Comparison of ENCODE assay signal across 1 cellular context in the genomic region with DNA sequence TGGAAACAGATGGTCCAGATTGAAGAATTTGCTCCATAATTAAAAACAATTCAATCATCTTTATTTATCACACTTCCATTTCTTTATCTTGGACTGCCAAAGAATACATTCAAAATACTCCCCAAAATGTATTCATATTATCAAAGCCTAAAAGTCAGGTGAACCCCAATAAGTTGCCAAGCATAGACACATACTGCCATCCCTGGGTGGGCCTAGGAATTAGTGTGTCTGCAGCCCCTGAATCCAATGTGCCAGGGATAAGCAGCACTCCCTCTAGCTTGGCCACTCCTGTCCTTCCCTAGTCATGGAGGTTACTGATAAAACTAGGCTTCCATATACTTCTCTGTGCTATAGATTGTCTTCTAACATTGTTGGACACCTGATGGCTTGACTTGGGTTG.
TF ChIP-seq lines count a peak whose summit lies in the region.

No MANE protein-coding gene starts in this region.

TF ChIP-seq in GM12878, 131 proteins besides CTCF, POLR2A, EP300 and RAD21 (continued from another document):
- no peak for TF ChIP-seq BCL3 (IDR thresholded peaks at IDR 0.05; ENCODE audit: borderline replicate concordance, insufficient read depth, low read depth, low read length, poor library complexity, severe bottlenecking)
- TF ChIP-seq, protein P1, sequence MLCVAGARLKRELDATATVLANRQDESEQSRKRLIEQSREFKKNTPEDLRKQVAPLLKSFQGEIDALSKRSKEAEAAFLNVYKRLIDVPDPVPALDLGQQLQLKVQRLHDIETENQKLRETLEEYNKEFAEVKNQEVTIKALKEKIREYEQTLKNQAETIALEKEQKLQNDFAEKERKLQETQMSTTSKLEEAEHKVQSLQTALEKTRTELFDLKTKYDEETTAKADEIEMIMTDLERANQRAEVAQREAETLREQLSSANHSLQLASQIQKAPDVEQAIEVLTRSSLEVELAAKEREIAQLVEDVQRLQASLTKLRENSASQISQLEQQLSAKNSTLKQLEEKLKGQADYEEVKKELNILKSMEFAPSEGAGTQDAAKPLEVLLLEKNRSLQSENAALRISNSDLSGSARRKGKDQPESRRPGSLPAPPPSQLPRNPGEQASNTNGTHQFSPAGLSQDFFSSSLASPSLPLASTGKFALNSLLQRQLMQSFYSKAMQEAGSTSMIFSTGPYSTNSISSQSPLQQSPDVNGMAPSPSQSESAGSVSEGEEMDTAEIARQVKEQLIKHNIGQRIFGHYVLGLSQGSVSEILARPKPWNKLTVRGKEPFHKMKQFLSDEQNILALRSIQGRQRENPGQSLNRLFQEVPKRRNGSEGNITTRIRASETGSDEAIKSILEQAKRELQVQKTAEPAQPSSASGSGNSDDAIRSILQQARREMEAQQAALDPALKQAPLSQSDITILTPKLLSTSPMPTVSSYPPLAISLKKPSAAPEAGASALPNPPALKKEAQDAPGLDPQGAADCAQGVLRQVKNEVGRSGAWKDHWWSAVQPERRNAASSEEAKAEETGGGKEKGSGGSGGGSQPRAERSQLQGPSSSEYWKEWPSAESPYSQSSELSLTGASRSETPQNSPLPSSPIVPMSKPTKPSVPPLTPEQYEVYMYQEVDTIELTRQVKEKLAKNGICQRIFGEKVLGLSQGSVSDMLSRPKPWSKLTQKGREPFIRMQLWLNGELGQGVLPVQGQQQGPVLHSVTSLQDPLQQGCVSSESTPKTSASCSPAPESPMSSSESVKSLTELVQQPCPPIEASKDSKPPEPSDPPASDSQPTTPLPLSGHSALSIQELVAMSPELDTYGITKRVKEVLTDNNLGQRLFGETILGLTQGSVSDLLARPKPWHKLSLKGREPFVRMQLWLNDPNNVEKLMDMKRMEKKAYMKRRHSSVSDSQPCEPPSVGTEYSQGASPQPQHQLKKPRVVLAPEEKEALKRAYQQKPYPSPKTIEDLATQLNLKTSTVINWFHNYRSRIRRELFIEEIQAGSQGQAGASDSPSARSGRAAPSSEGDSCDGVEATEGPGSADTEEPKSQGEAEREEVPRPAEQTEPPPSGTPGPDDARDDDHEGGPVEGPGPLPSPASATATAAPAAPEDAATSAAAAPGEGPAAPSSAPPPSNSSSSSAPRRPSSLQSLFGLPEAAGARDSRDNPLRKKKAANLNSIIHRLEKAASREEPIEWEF (IDR thresholded peaks at IDR 0.05; ENCODE audit: insufficient replicate concordance, low read depth, low read length) = no peak
- no peak for TF ChIP-seq CBX3 (IDR thresholded peaks at IDR 0.05; ENCODE audit: borderline replicate concordance, low read depth)
- no peak for TF ChIP-seq HDAC2 (IDR thresholded peaks at IDR 0.05)
- no peak for TF ChIP-seq MTA3 (IDR thresholded peaks at IDR 0.05; ENCODE audit: borderline replicate concordance, low read length)
- no peak for TF ChIP-seq RCOR1 (conservative IDR thresholded peaks at IDR 0.05; ENCODE audit: low read depth, low read length)
- TF ChIP-seq, protein P2, sequence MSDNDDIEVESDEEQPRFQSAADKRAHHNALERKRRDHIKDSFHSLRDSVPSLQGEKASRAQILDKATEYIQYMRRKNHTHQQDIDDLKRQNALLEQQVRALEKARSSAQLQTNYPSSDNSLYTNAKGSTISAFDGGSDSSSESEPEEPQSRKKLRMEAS (IDR thresholded peaks at IDR 0.05; ENCODE audit: low read depth, low read length) = no peak
- no peak for TF ChIP-seq SIX5 (IDR thresholded peaks at IDR 0.05; ENCODE audit: low read depth, low read length, severe bottlenecking)
- TF ChIP-seq NR2F1 (conservative IDR thresholded peaks at IDR 0.05) = no peak
- no peak for TF ChIP-seq ZNF622 (IDR thresholded peaks at IDR 0.05)
- TF ChIP-seq POLR2AphosphoS2 (IDR thresholded peaks at IDR 0.05; ENCODE audit: low read depth, low read length) = no peak
- TF ChIP-seq CHD2 (IDR thresholded peaks at IDR 0.05; ENCODE audit: borderline replicate concordance, low read depth, low read length) = no peak
- no peak for TF ChIP-seq ATF7 (IDR thresholded peaks at IDR 0.05; ENCODE audit: low read depth)
- no peak for TF ChIP-seq NFIC (IDR thresholded peaks at IDR 0.05; ENCODE audit: low read depth, low read length)
TF ChIP-seq in GM12878: peak in this region for 0.
